Comparison of ENCODE assay signal across 8 cellular contexts in the genomic region with DNA sequence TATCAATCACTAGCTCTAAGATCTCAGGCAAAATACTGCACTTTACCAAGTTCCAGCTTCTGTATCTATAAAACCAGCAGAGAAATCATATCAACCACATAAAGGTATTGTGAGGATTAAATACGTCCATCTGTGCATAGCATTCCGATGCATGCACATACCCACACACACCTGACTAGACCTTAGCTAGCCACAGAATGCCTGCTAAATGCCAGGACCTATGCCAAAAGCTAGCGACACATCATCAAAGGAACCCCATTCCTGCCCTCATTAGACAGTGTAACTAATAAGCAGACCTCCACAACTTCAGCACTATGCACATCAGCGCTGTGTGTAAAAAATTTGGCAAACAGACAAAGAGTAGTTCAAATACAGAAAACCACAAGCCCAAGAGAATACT.
"Had no signal": no experiment of that assay in that cellular context is flagged by ENCODE, and none has a peak within 500 bp of the region (broad histone marks: within the 10 kb centered on the region; RNA-seq: fewer than 3 reads in every experiment).

No MANE protein-coding gene starts in this region.

- H3K4me3 Mint-ChIP-seq: HFFc6 had no signal

- ATAC-seq: HCT116, K562 had no signal

- DNase-seq: GM23248, GOT3, H7, HFFc6, IMR-90, KG1 had no signal

- H3K27ac Mint-ChIP-seq: HFFc6 had no signal
